Comparison of ENCODE assay signal across 17 cellular contexts in genomic region chr10:89390875-89391576, GRCh38. TPM values are rescaled to one million over a fixed set of nuclear protein-coding genes. Genes with fewer than 3 reads are reported as not detected.
A peak's percentile ranks its signal among the peaks of the same experiment; 100 is the strongest.
DNase-seq lines count a peak whose midpoint lies in the region; ATAC-seq and TF ChIP-seq lines count a peak whose summit lies in the region.
"Had no signal": no experiment of that assay in that cellular context is flagged by ENCODE, and none has a peak within 500 bp of the region (broad histone marks: within the 10 kb centered on the region; RNA-seq: fewer than 3 reads in every experiment).

No MANE protein-coding gene starts in this region.

- no peaks in the 10 kb centered on the region for H3K36me3 ChIP-seq in sigmoid colon
- H3K36me3 ChIP-seq: stomach had no signal

- H3K36me3 Mint-ChIP-seq in effector memory CD8-positive, alpha-beta T cell (ENCODE audit: insufficient read depth) = peaks cover 9% of the 10 kb centered on the region
- H3K36me3 Mint-ChIP-seq: memory B cell had no signal

- no peaks in the 10 kb centered on the region for H3K9me3 ChIP-seq in sigmoid colon
- H3K9me3 ChIP-seq: SK-N-SH, stomach had no signal

- TF ChIP-seq CTCF in sigmoid colon (IDR thresholded peaks at IDR 0.05) = no peak

- H3K27ac ChIP-seq in sigmoid colon = peak overlapping the region; percentile 81 to 93 (median 84)

- no peaks in the 10 kb centered on the region for H3K27me3 ChIP-seq in sigmoid colon
- H3K27me3 ChIP-seq: stomach had no signal

- intact Hi-C loops in sigmoid colon (cut with DNase I) = no loop called here

- H3K4me1 ChIP-seq in sigmoid colon = peaks cover 0 to 46% (median 44%) of the 10 kb centered on the region in 4 donors

- no peak overlapping the region for H3K4me3 Mint-ChIP-seq in effector memory CD8-positive, alpha-beta T cell

- no peak overlapping the region for H3K4me3 ChIP-seq in sigmoid colon

- WGBS in sigmoid colon, 2 donors = 93 to 94% methylated on average over 4 of the region's 4 CpGs

- no peak for TF ChIP-seq EP300 in sigmoid colon (IDR thresholded peaks at IDR 0.05)

- peak overlapping the region; percentile 20 to 54 for H3K27ac Mint-ChIP-seq in effector memory CD8-positive, alpha-beta T cell

- H3K9me3 Mint-ChIP-seq in effector memory CD8-positive, alpha-beta T cell = no peaks in the 10 kb centered on the region
- H3K9me3 Mint-ChIP-seq: memory B cell had no signal

- H3K27me3 Mint-ChIP-seq in effector memory CD8-positive, alpha-beta T cell = no peaks in the 10 kb centered on the region
- H3K27me3 Mint-ChIP-seq: memory B cell had no signal

- ATAC-seq in effector memory CD8-positive, alpha-beta T cell (replicated peaks) = no peak
- ATAC-seq in HG02678 (IDR thresholded peaks at IDR 0.05; ENCODE audit: unreplicated experiment) (no peak), HG03354 (IDR thresholded peaks at IDR 0.05; ENCODE audit: poor library complexity, severe bottlenecking, unreplicated experiment) (no peak)

- TF ChIP-seq POLR2A in sigmoid colon (IDR thresholded peaks at IDR 0.05) = no peak

- peak; percentile 11 for DNase-seq in DMS53 (lab: John Stamatoyannopoulos, UW)
- no peak for DNase-seq in DMS53 treated with DMSO at 0.1 percent for 48 hours (lab: John Stamatoyannopoulos, UW; ENCODE audit: unreplicated experiment)
- peak; percentile 75 for DNase-seq in NCI-H1105 treated with DMSO at 0.1 percent for 48 hours (lab: John Stamatoyannopoulos, UW)
- no peak for DNase-seq in effector memory CD8-positive, alpha-beta T cell
- DNase-seq in sigmoid colon = no peak
- no peak for DNase-seq in foreskin melanocyte
- DNase-seq: 8988T; activated T-cell treated with anti-CD3 and anti-CD28 coated beads, Interleukin-2, amount 50 U/mL, for 1 hour; DMS153; stomach had no signal

- H3K4me1 Mint-ChIP-seq in effector memory CD8-positive, alpha-beta T cell (ENCODE audit: low read depth in 2 of 2) = peaks cover 10 to 16% of the 10 kb centered on the region in 2 donors

RNA-seq across cellular contexts. Expression of gene IFIT1, which starts 1.4 kb away (rescaled TPM):
- total RNA-seq in sigmoid colon = 10 to 100 TPM; 11.8 to 33.5 (median 20.9) TPM
- 10 to 100 TPM in 1 of 3 donors, 1 to 10 TPM in 2; 6.9 to 27.1 (median 7.2) TPM for polyA plus RNA-seq in sigmoid colon

RNA-seq across cellular contexts. Expression of gene IFIT1B, which starts 13.2 kb away (rescaled TPM):
- not detected for total RNA-seq in sigmoid colon
- not detected for polyA plus RNA-seq in sigmoid colon
- total RNA-seq: GM12878, GM23248, renal cortical epithelial cell had no signal
- polyA plus RNA-seq: GM23248, stomach had no signal

RNA-seq across cellular contexts. Expression of gene IFIT5, which starts 23.3 kb away (rescaled TPM):
- total RNA-seq in sigmoid colon = 10 to 100 TPM; 10.2 to 24.3 (median 19.3) TPM
- 1 to 10 TPM; 5.3 to 9.6 (median 6.0) TPM for polyA plus RNA-seq in sigmoid colon

Comparison
In these comparisons a context has a peak if more than half of its experiments do, and no peak if none do; other contexts are left out.
1. DNase-seq: peak in DMS53 (single experiment) and NCI-H1105 treated with DMSO at 0.1 percent for 48 hours (single experiment); none in DMS53 treated with DMSO at 0.1 percent for 48 hours (single experiment), effector memory CD8-positive, alpha-beta T cell (0 of 3), sigmoid colon (single experiment) and foreskin melanocyte (single experiment).